In the genomic region with DNA sequence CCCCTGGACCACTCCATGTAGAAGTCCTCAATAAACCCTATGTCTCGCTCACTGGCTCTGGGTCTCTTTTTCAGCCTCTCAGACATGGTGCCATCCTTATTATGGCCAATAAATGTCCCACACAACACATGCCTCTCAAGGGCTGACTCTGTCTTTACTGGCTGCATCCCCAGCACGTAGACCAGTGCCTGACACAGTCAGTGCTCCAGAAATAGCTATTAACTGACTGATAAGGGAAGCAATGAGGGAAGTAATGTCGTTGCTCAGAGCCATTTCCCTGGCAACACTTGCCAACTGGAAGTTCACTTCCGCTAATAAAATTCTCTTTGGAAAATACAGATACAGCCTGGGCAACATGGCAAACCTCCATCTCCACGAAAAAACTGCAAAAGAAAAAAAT, we compare ENCODE assay signal across 24 cellular contexts. TPM values are rescaled to one million over a fixed set of nuclear protein-coding genes. Genes with fewer than 3 reads are reported as not detected.
DNase-seq lines count a peak whose midpoint lies in the region; ATAC-seq and TF ChIP-seq lines count a peak whose summit lies in the region.
"Had no signal": no experiment of that assay in that cellular context is flagged by ENCODE, and none has a peak within 500 bp of the region (broad histone marks: within the 10 kb centered on the region; RNA-seq: fewer than 3 reads in every experiment).

No MANE protein-coding gene starts in this region.

- peaks cover 14% of the 10 kb centered on the region for H3K4me1 ChIP-seq in CD4-positive, CD25-positive, alpha-beta regulatory T cell (ENCODE audit: control insufficient read depth, insufficient read depth, low read length, poor library complexity, severe bottlenecking)
- peaks cover 8% of the 10 kb centered on the region for H3K4me1 ChIP-seq in left ventricle myocardium inferior
- no peaks in the 10 kb centered on the region for H3K4me1 ChIP-seq in esophagus muscularis mucosa
- H3K4me1 ChIP-seq: A549 had no signal

- no peaks in the 10 kb centered on the region for H3K27me3 Mint-ChIP-seq in CD4-positive, CD25-positive, alpha-beta regulatory T cell
- H3K27me3 Mint-ChIP-seq: CD4-positive, alpha-beta memory T cell had no signal

- no peak for TF ChIP-seq POLR2A in esophagus muscularis mucosa (IDR thresholded peaks at IDR 0.05; ENCODE audit: low read depth)

- 81% methylated on average over 5 of the region's 5 CpGs for WGBS in esophagus muscularis mucosa

- H3K4me3 ChIP-seq in CD4-positive, CD25-positive, alpha-beta regulatory T cell (ENCODE audit: low read depth, low read length), result no peak overlapping the region
- H3K4me3 ChIP-seq in left ventricle myocardium inferior (no peak overlapping the region), esophagus muscularis mucosa (no peak overlapping the region)
- H3K4me3 ChIP-seq: A549, GM12878, GM23248 had no signal

- H3K4me3 Mint-ChIP-seq in CD4-positive, CD25-positive, alpha-beta regulatory T cell, result no peak overlapping the region
- H3K4me3 Mint-ChIP-seq: CD4-positive, alpha-beta memory T cell had no signal

- no peaks in the 10 kb centered on the region for H3K9me3 ChIP-seq in CD4-positive, CD25-positive, alpha-beta regulatory T cell (ENCODE audit: control insufficient read depth in 2 of 2, low read length in 2 of 2)
- H3K9me3 ChIP-seq in left ventricle myocardium inferior (replicated peaks), result no peaks in the 10 kb centered on the region
- H3K9me3 ChIP-seq in esophagus muscularis mucosa, result no peaks in the 10 kb centered on the region
- H3K9me3 ChIP-seq: A549, Caco-2 had no signal

- H3K27ac ChIP-seq in CD4-positive, CD25-positive, alpha-beta regulatory T cell (ENCODE audit: insufficient read depth, low read length, poor library complexity, severe bottlenecking), result no peak overlapping the region
- no peak overlapping the region for H3K27ac ChIP-seq in left ventricle myocardium inferior (replicated peaks)
- no peak overlapping the region for H3K27ac ChIP-seq in esophagus muscularis mucosa (replicated peaks in 1 of 4)
- H3K27ac ChIP-seq: A549, GM23248, RWPE1 had no signal

- no peaks in the 10 kb centered on the region for H3K9me3 Mint-ChIP-seq in CD4-positive, CD25-positive, alpha-beta regulatory T cell
- H3K9me3 Mint-ChIP-seq: CD4-positive, alpha-beta memory T cell had no signal

- intact Hi-C loops in left ventricle myocardium inferior (cut with micrococcal nuclease) (no loop called here), esophagus muscularis mucosa (cut with DNase I) (no loop called here)

- TF ChIP-seq CTCF in left ventricle myocardium inferior (IDR thresholded peaks at IDR 0.05; ENCODE audit: borderline replicate concordance), result no peak
- no peak for TF ChIP-seq CTCF in esophagus muscularis mucosa (IDR thresholded peaks at IDR 0.05)

- H3K27ac Mint-ChIP-seq in CD4-positive, CD25-positive, alpha-beta regulatory T cell, result peak overlapping the region in 2 of 3 donors; percentile 46 to 76

- no peaks in the 10 kb centered on the region for H3K36me3 ChIP-seq in CD4-positive, CD25-positive, alpha-beta regulatory T cell (ENCODE audit: control insufficient read depth, insufficient read depth, low read length)
- H3K36me3 ChIP-seq in left ventricle myocardium inferior, result no peaks in the 10 kb centered on the region
- no peaks in the 10 kb centered on the region for H3K36me3 ChIP-seq in esophagus muscularis mucosa

- TF ChIP-seq EP300 in esophagus muscularis mucosa (IDR thresholded peaks at IDR 0.05), result no peak

- H3K36me3 Mint-ChIP-seq in CD4-positive, CD25-positive, alpha-beta regulatory T cell, result no peaks in the 10 kb centered on the region
- H3K36me3 Mint-ChIP-seq: CD4-positive, alpha-beta memory T cell had no signal

- H3K27me3 ChIP-seq in CD4-positive, CD25-positive, alpha-beta regulatory T cell (ENCODE audit: control insufficient read depth, insufficient read depth, low read length), result no peaks in the 10 kb centered on the region
- H3K27me3 ChIP-seq in left ventricle myocardium inferior (ENCODE audit: low read depth), result no peaks in the 10 kb centered on the region
- no peaks in the 10 kb centered on the region for H3K27me3 ChIP-seq in esophagus muscularis mucosa

- ATAC-seq in CD4-positive, CD25-positive, alpha-beta regulatory T cell (ENCODE audit: low read depth in 2 of 2), result no peak
- ATAC-seq in GM18868 (IDR thresholded peaks at IDR 0.05; ENCODE audit: unreplicated experiment), result no peak
- ATAC-seq: A549, GM12878, SK-N-SH treated with all-trans-retinoic acid at 6 μM for 48 hours had no signal

- peaks cover 11 to 48% (median 20%) of the 10 kb centered on the region in 4 donors for H3K4me1 Mint-ChIP-seq in CD4-positive, CD25-positive, alpha-beta regulatory T cell

- no peak for DNase-seq in CD4-positive, CD25-positive, alpha-beta regulatory T cell
- DNase-seq in dermis blood vessel endothelial cell, result peak; percentile 39
- DNase-seq in left ventricle myocardium inferior, result peak; percentile 15
- DNase-seq in lung microvascular endothelial cell (ENCODE audit: low read depth in 2 of 2), result peak; percentile 27 to 74
- DNase-seq in esophagus muscularis mucosa (ENCODE audit: extremely low spot score), result no peak
- no peak for DNase-seq in H4 (ENCODE audit: low spot score)
- DNase-seq: Caco-2; CD4-positive, alpha-beta memory T cell; DND-41; GM23248; HCEC 1CT; KG1; NCI-H1092 treated with DMSO at 0.1 percent for 48 hours; NCI-H146; NCI-H2029; NCI-H2227 treated with DMSO at 0.1 percent for 48 hours; NCI-H510A; NCI-H748 treated with DMSO at 0.1 percent for 48 hours had no signal

RNA-seq across cellular contexts. Expression of gene APOH, which starts 19.1 kb away (rescaled TPM):
- not detected for total RNA-seq in CD4-positive, CD25-positive, alpha-beta regulatory T cell
- polyA plus RNA-seq in CD4-positive, CD25-positive, alpha-beta regulatory T cell, result not detected
- total RNA-seq in dermis blood vessel endothelial cell (not detected in 2 replicates), left ventricle myocardium inferior (not detected), lung microvascular endothelial cell (not detected in 2 replicates), esophagus muscularis mucosa (not detected)
- total RNA-seq in H4 (2014; rRNA removed; shearing (Covaris generic)), result not detected in 2 replicates
- total RNA-seq: CD4-positive, alpha-beta memory T cell; GM23248 had no signal
- polyA plus RNA-seq: BJ, GM12878, GM23248 had no signal

RNA-seq across cellular contexts. Expression of gene PRKCA, which starts 54.1 kb away (rescaled TPM):
- total RNA-seq in CD4-positive, CD25-positive, alpha-beta regulatory T cell, result 84.0 TPM
- polyA plus RNA-seq in CD4-positive, CD25-positive, alpha-beta regulatory T cell, result 1 to 10 TPM in 3 of 4 donors, under 1 TPM in 1; 0.60 to 2.3 (median 1.6) TPM
- total RNA-seq in dermis blood vessel endothelial cell, result 5.4 and 6.8 TPM in 2 replicates
- total RNA-seq in left ventricle myocardium inferior, result 5.6 TPM
- total RNA-seq in lung microvascular endothelial cell, result 4.8 and 6.3 TPM in 2 replicates
- 10 to 100 TPM; 24.5 to 61.9 (median 40.8) TPM for total RNA-seq in esophagus muscularis mucosa
- 10.1 and 12.7 TPM in 2 replicates for total RNA-seq in H4 (2014; rRNA removed; shearing (Covaris generic))

RNA-seq across cellular contexts. Expression of gene CEP112, which starts 56.4 kb away (rescaled TPM):
- total RNA-seq in CD4-positive, CD25-positive, alpha-beta regulatory T cell, result 2.3 TPM
- under 1 TPM in 3 of 4 donors, not detected in 1; 0.15 to 0.76 (median 0.31) TPM for polyA plus RNA-seq in CD4-positive, CD25-positive, alpha-beta regulatory T cell
- 12.8 and 14.8 TPM in 2 replicates for total RNA-seq in dermis blood vessel endothelial cell
- 14.5 TPM for total RNA-seq in left ventricle myocardium inferior
- 6.1 and 8.5 TPM in 2 replicates for total RNA-seq in lung microvascular endothelial cell
- total RNA-seq in esophagus muscularis mucosa, result 10 to 100 TPM; 17.0 to 24.7 (median 23.2) TPM
- total RNA-seq in H4 (2014; rRNA removed; shearing (Covaris generic)), result 3.0 and 13.2 TPM in 2 replicates

Comparison
In these comparisons a context has a peak if more than half of its experiments do, and no peak if none do; other contexts are left out.
1. DNase-seq: peak in dermis blood vessel endothelial cell (single experiment), left ventricle myocardium inferior (single experiment) and lung microvascular endothelial cell (2 of 2); none in CD4-positive, CD25-positive, alpha-beta regulatory T cell (0 of 3), esophagus muscularis mucosa (single experiment) and H4 (single experiment).